Comparison of ENCODE assay signal across 10 cellular contexts in genomic region chrX:69179380-69179911, GRCh38. TPM values are rescaled to one million over a fixed set of nuclear protein-coding genes. Genes with fewer than 3 reads are reported as not detected.
DNase-seq lines count a peak whose midpoint lies in the region; ATAC-seq and FAIRE-seq lines count a peak whose summit lies in the region.
"Had no signal": no experiment of that assay in that cellular context is flagged by ENCODE, and none has a peak within 500 bp of the region (broad histone marks: within the 10 kb centered on the region; RNA-seq: fewer than 3 reads in every experiment).

No MANE protein-coding gene starts in this region.

- H3K4me3 ChIP-seq in SJCRH30 = no peak overlapping the region
- H3K4me3 ChIP-seq: skin epidermis had no signal

- ATAC-seq in GM18873 (IDR thresholded peaks at IDR 0.05; ENCODE audit: low FRiP score, unreplicated experiment) (no peak), HG02642 (IDR thresholded peaks at IDR 0.05; ENCODE audit: poor library complexity, unreplicated experiment) (no peak)

- no peaks in the 10 kb centered on the region for H3K36me3 ChIP-seq in SJCRH30

- no peaks in the 10 kb centered on the region for H3K27me3 ChIP-seq in SJCRH30

- peak; percentile 72 for FAIRE-seq in islet of Langerhans (lab: Jason Lieb, UNC)

- no peaks in the 10 kb centered on the region for H3K4me1 ChIP-seq in SJCRH30

- DNase-seq in COR-L47 (lab: John Stamatoyannopoulos, UW) = peak; percentile 79
- DNase-seq in NCI-H1694 (lab: John Stamatoyannopoulos, UW) = peak; percentile 74
- DNase-seq in SJCRH30 = peak; percentile 65 to 74
- no peak for DNase-seq in activated CD4-positive, alpha-beta T cell treated with anti-CD3 and anti-CD28 coated beads for 1 hour
- no peak for DNase-seq in UCSD-AML1 (lab: John Stamatoyannopoulos, UW; ENCODE audit: unreplicated experiment)
- DNase-seq: activated T-cell treated with anti-CD3 and anti-CD28 coated beads for 4 hours had no signal

- H3K27ac ChIP-seq in SJCRH30 = no peak overlapping the region
- H3K27ac ChIP-seq: skin epidermis had no signal

- H3K9me3 ChIP-seq in SJCRH30 (replicated peaks) = no peaks in the 10 kb centered on the region

RNA-seq across cellular contexts. Expression of gene PJA1, which starts 14.2 kb away (rescaled TPM):
- 43.6 and 49.3 TPM in 2 replicates for total RNA-seq in SJCRH30 (2014; rRNA removed; shearing (Covaris generic))

Comparison
In these comparisons a context has a peak if more than half of its experiments do, and no peak if none do; other contexts are left out.
1. DNase-seq: peak in COR-L47 (single experiment), NCI-H1694 (single experiment) and SJCRH30 (2 of 2); none in activated CD4-positive, alpha-beta T cell treated with anti-CD3 and anti-CD28 coated beads for 1 hour (single experiment) and UCSD-AML1 (single experiment).